Comparison of ENCODE assay signal across 9 cellular contexts in genomic region chr12:89461649-89462612, GRCh38.
A peak's percentile ranks its signal among the peaks of the same experiment; 100 is the strongest.
DNase-seq lines count a peak whose midpoint lies in the region; ATAC-seq, FAIRE-seq and TF ChIP-seq lines count a peak whose summit lies in the region.
"Had no signal": no experiment of that assay in that cellular context is flagged by ENCODE, and none has a peak within 500 bp of the region (broad histone marks: within the 10 kb centered on the region; RNA-seq: fewer than 3 reads in every experiment).

No MANE protein-coding gene starts in this region.

- H3K4me3 Mint-ChIP-seq in endothelial cell (ENCODE audit: unreplicated experiment), result no peak overlapping the region

- H3K4me1 ChIP-seq in muscle layer of duodenum (ENCODE audit: control insufficient read depth in 1 of 2, insufficient read depth in 2 of 2, low read length in 2 of 2), result peaks cover 0 to 9% of the 10 kb centered on the region in 2 donors

- DNase-seq in ACHN, result peak; percentile 85
- no peak for DNase-seq in GM12892 (ENCODE audit: insufficient read length)
- DNase-seq in NCI-H1092 treated with DMSO at 0.1 percent for 48 hours (lab: John Stamatoyannopoulos, UW), result peak; percentile 50
- no peak for DNase-seq in endothelial cell (ENCODE audit: low spot score)
- DNase-seq in islet precursor cell, result no peak

- H3K27me3 Mint-ChIP-seq in endothelial cell (ENCODE audit: unreplicated experiment), result no peaks in the 10 kb centered on the region

- H3K9me3 ChIP-seq in muscle layer of duodenum (ENCODE audit: control insufficient read depth in 1 of 2, low read length in 2 of 2), result no peaks in the 10 kb centered on the region

- peak; percentile 64 for TF ChIP-seq CTCF in endothelial cell (IDR thresholded peaks at IDR 0.05; ENCODE audit: unreplicated experiment)

- FAIRE-seq in GM12892 (lab: Jason Lieb, UNC), result peak; percentile 89

- H3K9me3 Mint-ChIP-seq in endothelial cell (ENCODE audit: unreplicated experiment), result no peaks in the 10 kb centered on the region

- H3K36me3 ChIP-seq in muscle layer of duodenum (ENCODE audit: control insufficient read depth in 1 of 2, insufficient read depth in 2 of 2, low read length in 2 of 2), result no peaks in the 10 kb centered on the region

- no peaks in the 10 kb centered on the region for H3K36me3 Mint-ChIP-seq in endothelial cell (ENCODE audit: low read depth, unreplicated experiment)

- peak overlapping the region; percentile 81 for H3K27ac ChIP-seq in muscle layer of duodenum (ENCODE audit: low read length)
- H3K27ac ChIP-seq: HL-60 had no signal

- H3K4me1 Mint-ChIP-seq in endothelial cell (ENCODE audit: unreplicated experiment), result peaks cover 14% of the 10 kb centered on the region

- no peak overlapping the region for H3K27ac Mint-ChIP-seq in endothelial cell (ENCODE audit: unreplicated experiment)

- ATAC-seq in HG02763 (IDR thresholded peaks at IDR 0.05; ENCODE audit: unreplicated experiment) (peak; percentile 81), SK-N-SH treated with all-trans-retinoic acid at 6 μM for 48 hours (peak; percentile 93)

- no peaks in the 10 kb centered on the region for H3K27me3 ChIP-seq in muscle layer of duodenum (ENCODE audit: low read depth, low read length)

- in situ Hi-C loops in ACHN (cut with HindIII; ENCODE audit: low pct_ligation_motif_present, low pct_unique_long_range_greater_than_20kb, low sequenced_read_pairs), result loop anchor here (25.0 kb wide), 1 partner anchor 425 kb away; no protein-coding TSS in a partner anchor

- TF ChIP-seq POLR2A in GM12892 (IDR thresholded peaks at IDR 0.05; ENCODE audit: low read depth, low read length), result no peak

- H3K4me3 ChIP-seq in muscle layer of duodenum (ENCODE audit: low read depth in 1 of 2, low read length in 2 of 2), result peak overlapping the region; percentile 34 to 54

TF ChIP-seq in SK-N-SH treated with all-trans-retinoic acid at 6 μM for 48 hours, 23 proteins besides CTCF, POLR2A, EP300 and RAD21:
- no peak for TF ChIP-seq ZNF70 (CRISPR knock-in tag; IDR thresholded peaks at IDR 0.05)
- no peak for TF ChIP-seq TSHZ2 (CRISPR knock-in tag; IDR thresholded peaks at IDR 0.05)
- TF ChIP-seq TOX (CRISPR knock-in tag; IDR thresholded peaks at IDR 0.05; ENCODE audit: borderline replicate concordance), result no peak
- TF ChIP-seq TCF4 (CRISPR knock-in tag; IDR thresholded peaks at IDR 0.05; ENCODE audit: borderline replicate concordance), result no peak
- no peak for TF ChIP-seq GLIS3 (CRISPR knock-in tag; IDR thresholded peaks at IDR 0.05)
- TF ChIP-seq ZFP30 (CRISPR knock-in tag; IDR thresholded peaks at IDR 0.05), result no peak
- no peak for TF ChIP-seq PATZ1 (CRISPR knock-in tag; IDR thresholded peaks at IDR 0.05; ENCODE audit: borderline replicate concordance)
- no peak for TF ChIP-seq ZNF8 (CRISPR knock-in tag; IDR thresholded peaks at IDR 0.05)

Comparison
In these comparisons a context has a peak if more than half of its experiments do, and no peak if none do; other contexts are left out.
1. DNase-seq: peak in ACHN (single experiment) and NCI-H1092 treated with DMSO at 0.1 percent for 48 hours (single experiment); none in GM12892 (single experiment), endothelial cell (single experiment) and islet precursor cell (single experiment).